In the genomic region with DNA sequence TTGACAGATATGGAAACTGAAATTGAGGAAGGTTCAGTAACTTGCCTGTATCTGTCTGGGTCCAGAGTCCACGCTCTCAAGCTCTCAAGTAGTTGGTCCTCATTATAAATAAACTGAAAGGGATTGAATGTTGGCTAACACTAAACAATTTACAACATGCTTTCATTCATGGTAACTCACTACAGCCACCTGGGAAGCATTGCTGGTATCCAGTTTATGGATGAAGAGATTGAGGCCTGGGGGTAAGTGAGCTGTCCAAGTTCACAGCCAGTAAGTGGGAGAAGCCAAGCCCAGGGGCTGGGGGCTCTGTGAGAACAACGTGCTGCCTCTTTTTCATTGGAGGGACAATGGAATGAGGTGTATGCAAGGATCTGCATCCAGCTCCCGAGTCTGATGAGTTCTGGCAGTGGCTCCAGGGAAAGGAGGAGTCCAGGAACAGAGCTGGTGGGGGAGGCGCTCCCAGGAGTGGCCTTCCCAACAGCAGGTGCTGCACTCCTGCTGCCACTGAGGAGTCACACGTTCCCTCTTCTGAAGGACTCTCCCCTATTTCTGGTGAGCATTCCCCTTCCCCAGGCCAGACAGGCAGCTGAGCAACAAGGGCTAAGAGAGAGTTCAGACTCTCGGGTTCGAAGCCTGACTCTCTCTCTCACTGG, we compare ENCODE assay signal across 28 cellular contexts.
"Had no signal": no experiment of that assay in that cellular context is flagged by ENCODE, and none has a peak within 500 bp of the region (broad histone marks: within the 10 kb centered on the region; RNA-seq: fewer than 3 reads in every experiment).

No MANE protein-coding gene starts in this region.

- H3K27ac Mint-ChIP-seq: activated CD4-positive, alpha-beta T cell treated with anti-CD3 and anti-CD28 coated beads, Interleukin-2, amount 10 ng/mL, durations not matched to agents 7 days and 5 days; activated naive CD4-positive, alpha-beta T cell treated with anti-CD3 and anti-CD28 coated beads for 36 hours; activated naive CD8-positive, alpha-beta T cell treated with anti-CD3 and anti-CD28 coated beads for 36 hours; activated T-helper 1 cell treated with anti-CD3 and anti-CD28 coated beads, Interleukin-12 subunit alpha, Interleukin-12 subunit beta, Interleukin-2, Interleukin-4 antibody, amounts not matched to agents 30 ng/mL and 10 ng/mL and 1 ng/mL, durations not matched to agents 14 hours and 24 hours and 36 hours; immature natural killer cell; natural killer cell; neural progenitor cell; T-helper 17 cell had no signal

- H3K36me3 Mint-ChIP-seq: activated naive CD8-positive, alpha-beta T cell treated with anti-CD3 and anti-CD28 coated beads for 36 hours; immature natural killer cell; natural killer cell; neural progenitor cell had no signal

- H3K4me3 Mint-ChIP-seq: activated CD4-positive, alpha-beta T cell treated with anti-CD3 and anti-CD28 coated beads, Interleukin-2, amount 10 ng/mL, durations not matched to agents 7 days and 5 days; activated naive CD4-positive, alpha-beta T cell treated with anti-CD3 and anti-CD28 coated beads for 36 hours; activated naive CD8-positive, alpha-beta T cell treated with anti-CD3 and anti-CD28 coated beads for 36 hours; activated T-helper 1 cell treated with anti-CD3 and anti-CD28 coated beads, Interleukin-12 subunit alpha, Interleukin-12 subunit beta, Interleukin-2, Interleukin-4 antibody, amounts not matched to agents 30 ng/mL and 10 ng/mL and 1 ng/mL, durations not matched to agents 14 hours and 24 hours and 36 hours; immature natural killer cell; natural killer cell; neural progenitor cell; T-helper 17 cell had no signal

- H3K4me1 Mint-ChIP-seq: activated naive CD8-positive, alpha-beta T cell treated with anti-CD3 and anti-CD28 coated beads for 36 hours had no signal

- DNase-seq: activated CD4-positive, alpha-beta T cell treated with anti-CD3 and anti-CD28 coated beads, Interleukin-2, amount 10 ng/mL, durations not matched to agents 7 days and 5 days; activated CD4-positive, CD25-positive, alpha-beta regulatory T cell treated with anti-CD3 and anti-CD28 coated beads, Interleukin-2, amount 50 U/mL, for 72 hours; activated effector memory CD4-positive, alpha-beta T cell treated with anti-CD3 and anti-CD28 coated beads, Interleukin-2, amount 50 U/mL, for 16 hours; activated naive CD4-positive, alpha-beta T cell treated with anti-CD3 and anti-CD28 coated beads for 36 hours; activated naive CD8-positive, alpha-beta T cell treated with anti-CD3 and anti-CD28 coated beads for 36 hours; activated T-cell treated with anti-CD3 and anti-CD28 coated beads, Interleukin-2, amount 50 U/mL, for 1 hour; adrenal gland; aorta; brain microvascular endothelial cell; dorsolateral prefrontal cortex; effector memory CD4-positive, alpha-beta T cell; foreskin fibroblast; heart left ventricle; hypothalamus; immature natural killer cell; natural killer cell; right cardiac atrium; spleen; stimulated activated naive CD4-positive, alpha-beta T cell treated with Interleukin-2 at 50 U/mL for 16 hours; T-helper 17 cell; T1000; testis; upper lobe of left lung; WERI-Rb-1 had no signal

- H3K4me3 ChIP-seq: adrenal gland, coronary artery, dorsolateral prefrontal cortex, heart left ventricle, neural progenitor cell, spleen, testis, upper lobe of left lung, vagina had no signal

- H3K9me3 Mint-ChIP-seq: activated CD4-positive, alpha-beta T cell treated with anti-CD3 and anti-CD28 coated beads, Interleukin-2, amount 10 ng/mL, durations not matched to agents 7 days and 5 days; activated naive CD4-positive, alpha-beta T cell treated with anti-CD3 and anti-CD28 coated beads for 36 hours; activated naive CD8-positive, alpha-beta T cell treated with anti-CD3 and anti-CD28 coated beads for 36 hours; activated T-helper 1 cell treated with anti-CD3 and anti-CD28 coated beads, Interleukin-12 subunit alpha, Interleukin-12 subunit beta, Interleukin-2, Interleukin-4 antibody, amounts not matched to agents 30 ng/mL and 10 ng/mL and 1 ng/mL, durations not matched to agents 14 hours and 24 hours and 36 hours; immature natural killer cell; natural killer cell; neural progenitor cell had no signal

- H3K27me3 ChIP-seq: adrenal gland, brain microvascular endothelial cell, dorsolateral prefrontal cortex, heart left ventricle, neural progenitor cell, testis, upper lobe of left lung, vagina had no signal

- ATAC-seq: heart left ventricle, natural killer cell, right cardiac atrium, T-helper 17 cell had no signal

- H3K27ac ChIP-seq: adrenal gland, brain microvascular endothelial cell, coronary artery, dorsolateral prefrontal cortex, heart left ventricle, neural progenitor cell, spleen, testis, upper lobe of left lung, vagina, WERI-Rb-1 had no signal

- H3K36me3 ChIP-seq: adrenal gland, brain microvascular endothelial cell, heart left ventricle, neural progenitor cell, spleen, upper lobe of left lung, vagina, WERI-Rb-1 had no signal

- H3K4me1 ChIP-seq: adrenal gland, testis, upper lobe of left lung, vagina had no signal

- H3K9me3 ChIP-seq: adrenal gland, heart left ventricle, spleen, testis, upper lobe of left lung, vagina had no signal
